In genomic region chr4:98516042-98516440, GRCh38 we compare ENCODE assay signal across 10 cellular contexts.
A peak's percentile ranks its signal among the peaks of the same experiment; 100 is the strongest.
DNase-seq lines count a peak whose midpoint lies in the region; ATAC-seq and TF ChIP-seq lines count a peak whose summit lies in the region.
"Had no signal": no experiment of that assay in that cellular context is flagged by ENCODE, and none has a peak within 500 bp of the region (broad histone marks: within the 10 kb centered on the region; RNA-seq: fewer than 3 reads in every experiment).

No MANE protein-coding gene starts in this region.

- H3K79me1 ChIP-seq in mesendoderm (ENCODE audit: low read length): no peaks in the 10 kb centered on the region

- H3K4me1 ChIP-seq in mesendoderm (ENCODE audit: control insufficient read depth, low read depth, low read length): peaks cover 2% of the 10 kb centered on the region

- no peaks in the 10 kb centered on the region for H3K27me3 ChIP-seq in BJ (ENCODE audit: control insufficient read depth, insufficient read depth, low read length)
- no peaks in the 10 kb centered on the region for H3K27me3 ChIP-seq in mesendoderm (ENCODE audit: insufficient read depth, low read length, poor library complexity)

- H3K56ac ChIP-seq in mesendoderm (ENCODE audit: low read length): no peak overlapping the region

- no peak overlapping the region for H3K23ac ChIP-seq in mesendoderm (ENCODE audit: low read length)

- H3K4me3 ChIP-seq in BJ (ENCODE audit: low read depth, low read length) (no peak overlapping the region), mesendoderm (ENCODE audit: low read length) (no peak overlapping the region)

- DNase-seq in BJ (ENCODE audit: low read depth) (peak; percentile 36), NCI-H226 (peak; percentile 87), dedifferentiated amniotic fluid mesenchymal stem cell (ENCODE audit: extremely low spot score) (peak; percentile 59), mesendoderm (peak; percentile 16), middle frontal gyrus (ENCODE audit: extremely low spot score, low spot score) (no peak), Kasumi-1 (lab: John Stamatoyannopoulos, UW) (no peak), NCI-H1694 treated with DMSO at 0.1 percent for 48 hours (lab: John Stamatoyannopoulos, UW) (no peak)
- DNase-seq: activated gamma-delta T cell, midbrain had no signal

- H3K36me3 ChIP-seq in BJ (ENCODE audit: control insufficient read depth, insufficient read depth, low read length) (no peaks in the 10 kb centered on the region), mesendoderm (ENCODE audit: control insufficient read depth, insufficient read depth, low read length) (no peaks in the 10 kb centered on the region)

- no peak overlapping the region for H2BK120ac ChIP-seq in mesendoderm (ENCODE audit: low read depth, low read length)

- no peak overlapping the region for H4K8ac ChIP-seq in mesendoderm (ENCODE audit: low read depth, low read length)

- POLR2A ChIA-PET in BJ (lab: Charles Lee): interaction anchor here (0.8 kb wide), 1 partner anchor 48 kb away, joined by 3 read pairs; no protein-coding TSS in a partner anchor

- no peak overlapping the region for H2AK5ac ChIP-seq in mesendoderm (ENCODE audit: low read length)

- ATAC-seq in HG03045 (IDR thresholded peaks at IDR 0.05; ENCODE audit: unreplicated experiment): no peak

- no peak overlapping the region for H3K4me2 ChIP-seq in mesendoderm (ENCODE audit: low read length)

- no peak overlapping the region for H2BK5ac ChIP-seq in mesendoderm (ENCODE audit: low read length)

- H3K9ac ChIP-seq in mesendoderm (ENCODE audit: low read length): no peak overlapping the region

- H4K5ac ChIP-seq in mesendoderm (ENCODE audit: low read length): no peak overlapping the region

- H3K4ac ChIP-seq in mesendoderm (ENCODE audit: low read depth, low read length): no peak overlapping the region

- no peak overlapping the region for H2BK15ac ChIP-seq in mesendoderm (replicated peaks; ENCODE audit: low read depth)

- no peak overlapping the region for H3K27ac ChIP-seq in mesendoderm (ENCODE audit: low read depth, low read length)

- no peak for TF ChIP-seq CTCF in BJ (IDR thresholded peaks at IDR 0.05; ENCODE audit: insufficient read depth, low read depth, low read length)

- no peaks in the 10 kb centered on the region for H3K79me2 ChIP-seq in mesendoderm (ENCODE audit: control insufficient read depth, insufficient read depth, low read length)

- no CpG with 5 or more reads among the region's 3 CpGs for WGBS in mesendoderm (ENCODE audit: extremely low coverage, insufficient coverage, low lambda C conversion rate)

- CTCF ChIA-PET in BJ (lab: Yijun Ruan, JAX): interaction anchor here (1.0 kb wide), 1 partner anchor 42 kb away, joined by 5 read pairs; no protein-coding TSS in a partner anchor

- H3K18ac ChIP-seq in mesendoderm (ENCODE audit: low read length): no peak overlapping the region

Comparison
In these comparisons a context has a peak if more than half of its experiments do, and no peak if none do; other contexts are left out.
1. DNase-seq: peak in BJ (single experiment), NCI-H226 (single experiment), dedifferentiated amniotic fluid mesenchymal stem cell (single experiment) and mesendoderm (single experiment); none in middle frontal gyrus (single experiment), Kasumi-1 (0 of 2) and NCI-H1694 treated with DMSO at 0.1 percent for 48 hours (single experiment).